ENCODE assay signal across 20 cellular contexts in the genomic region with DNA sequence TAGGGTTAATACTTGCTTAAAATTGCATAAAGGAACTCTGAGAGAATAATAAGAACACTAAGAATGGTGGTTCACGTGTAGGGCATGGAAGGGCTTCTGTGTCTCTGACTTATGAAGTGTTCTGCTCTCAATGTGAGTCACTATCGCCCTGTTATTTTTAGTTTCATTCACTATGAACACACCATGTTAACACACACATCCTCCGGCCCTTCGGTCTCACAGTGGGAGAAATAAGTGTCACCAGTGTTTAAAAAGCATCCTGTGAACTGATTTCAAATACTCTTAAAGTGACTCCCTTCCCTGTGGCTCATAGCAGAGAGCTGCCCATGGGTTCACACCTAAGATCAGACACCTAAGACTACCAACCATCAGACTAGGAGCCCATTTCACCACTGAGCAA. TPM values are rescaled to one million over a fixed set of nuclear protein-coding genes. Genes with fewer than 3 reads are reported as not detected.
DNase-seq lines count a peak whose midpoint lies in the region; ATAC-seq, FAIRE-seq and TF ChIP-seq lines count a peak whose summit lies in the region.
"Had no signal": no experiment of that assay in that cellular context is flagged by ENCODE, and none has a peak within 500 bp of the region (broad histone marks: within the 10 kb centered on the region; RNA-seq: fewer than 3 reads in every experiment).

No MANE protein-coding gene starts in this region.

- H3K27ac Mint-ChIP-seq in activated CD8-positive, alpha-beta T cell treated with anti-CD3 and anti-CD28 coated beads for 36 hours = no peak overlapping the region
- H3K27ac Mint-ChIP-seq in activated CD8-positive, alpha-beta T cell treated with anti-CD3 and anti-CD28 coated beads, Interleukin-2, amount 10 ng/mL, durations not matched to agents 7 days and 5 days = no peak overlapping the region
- no peak overlapping the region for H3K27ac Mint-ChIP-seq in naive thymus-derived CD4-positive, alpha-beta T cell
- H3K27ac Mint-ChIP-seq: activated naive CD8-positive, alpha-beta T cell; nephron progenitor cell had no signal

- WGBS in GM23248 (ENCODE audit: low coverage in 1 of 2, low lambda C conversion rate in 2 of 2, missing lambda C conversion rate in 2 of 2), 2 experiments = 17 to 19% methylated on average over 4 of the region's 4 CpGs
- 67 to 76% methylated on average over 4 of the region's 4 CpGs for WGBS in body of pancreas, 2 donors

- TF ChIP-seq POLR2A in body of pancreas (IDR thresholded peaks at IDR 0.05) = no peak

- H3K27me3 Mint-ChIP-seq in activated CD8-positive, alpha-beta T cell treated with anti-CD3 and anti-CD28 coated beads for 36 hours = peaks cover 3% of the 10 kb centered on the region
- H3K27me3 Mint-ChIP-seq in activated CD8-positive, alpha-beta T cell treated with anti-CD3 and anti-CD28 coated beads, Interleukin-2, amount 10 ng/mL, durations not matched to agents 7 days and 5 days (ENCODE audit: low read depth) = peaks cover 22% of the 10 kb centered on the region
- H3K27me3 Mint-ChIP-seq in naive thymus-derived CD4-positive, alpha-beta T cell = peaks cover 0 to 19% (median 0%) of the 10 kb centered on the region in 5 donors
- H3K27me3 Mint-ChIP-seq: activated naive CD8-positive, alpha-beta T cell had no signal

- no peak overlapping the region for H3K27ac ChIP-seq in GM23248
- H3K27ac ChIP-seq in naive thymus-derived CD4-positive, alpha-beta T cell (ENCODE audit: low read depth, low read length) = no peak overlapping the region
- no peak overlapping the region for H3K27ac ChIP-seq in body of pancreas
- H3K27ac ChIP-seq: foreskin keratinocyte, Peyer's patch, WERI-Rb-1 had no signal

- H3K36me3 Mint-ChIP-seq in activated CD8-positive, alpha-beta T cell treated with anti-CD3 and anti-CD28 coated beads for 36 hours (ENCODE audit: low read depth) = no peaks in the 10 kb centered on the region
- H3K36me3 Mint-ChIP-seq in activated CD8-positive, alpha-beta T cell treated with anti-CD3 and anti-CD28 coated beads, Interleukin-2, amount 10 ng/mL, durations not matched to agents 7 days and 5 days (ENCODE audit: low read depth) = no peaks in the 10 kb centered on the region
- no peaks in the 10 kb centered on the region for H3K36me3 Mint-ChIP-seq in naive thymus-derived CD4-positive, alpha-beta T cell
- H3K36me3 Mint-ChIP-seq: activated naive CD8-positive, alpha-beta T cell had no signal

- DNase-seq in activated CD8-positive, alpha-beta T cell treated with anti-CD3 and anti-CD28 coated beads for 36 hours = peak; percentile 26
- DNase-seq in activated CD8-positive, alpha-beta T cell treated with anti-CD3 and anti-CD28 coated beads, Interleukin-2, amount 10 ng/mL, durations not matched to agents 7 days and 5 days = no peak
- DNase-seq in GM23248 = peak; percentile 42
- DNase-seq in HT1080 (ENCODE audit: low read depth) = peak; percentile 28
- DNase-seq in naive thymus-derived CD4-positive, alpha-beta T cell = no peak
- DNase-seq in body of pancreas = no peak
- no peak for DNase-seq in urothelium cell line (ENCODE audit: low spot score)
- no peak for DNase-seq in NCI-H226
- DNase-seq: central memory CD4-positive, alpha-beta T cell; DND-41; foreskin keratinocyte; NCI-H2107; NCI-H748 treated with DMSO at 0.1 percent for 48 hours; nephron progenitor cell; Peyer's patch; WERI-Rb-1 had no signal

- in situ Hi-C loops in GM23248 (cut with MboI) = no loop called here

- H3K79me2 ChIP-seq in GM23248 (ENCODE audit: insufficient read depth) = no peaks in the 10 kb centered on the region

- H3K27me3 ChIP-seq in GM23248 (replicated peaks; ENCODE audit: insufficient read depth) (peaks cover 20% of the 10 kb centered on the region; the same call in 1 of the 2 replicates), body of pancreas (no peaks in the 10 kb centered on the region)
- no peaks in the 10 kb centered on the region for H3K27me3 ChIP-seq in naive thymus-derived CD4-positive, alpha-beta T cell (ENCODE audit: control insufficient read depth in 2 of 2, insufficient read depth in 2 of 2, low read length in 2 of 2)
- H3K27me3 ChIP-seq: Peyer's patch had no signal

- H3K4me1 ChIP-seq in GM23248 (ENCODE audit: insufficient read depth) (no peaks in the 10 kb centered on the region), body of pancreas (no peaks in the 10 kb centered on the region)
- H3K4me1 ChIP-seq in naive thymus-derived CD4-positive, alpha-beta T cell (ENCODE audit: control insufficient read depth in 2 of 2, insufficient read depth in 2 of 2, low read length in 2 of 2) = no peaks in the 10 kb centered on the region
- H3K4me1 ChIP-seq: foreskin keratinocyte, Peyer's patch had no signal

- H3K9me2 ChIP-seq in GM23248 (ENCODE audit: insufficient read depth) = no peaks in the 10 kb centered on the region

- no peaks in the 10 kb centered on the region for H4K20me1 ChIP-seq in GM23248 (ENCODE audit: insufficient read depth)

- no peak for FAIRE-seq in urothelium cell line (lab: Jason Lieb, UNC)
- FAIRE-seq: A204.1, H1 had no signal

- CTCF ChIA-PET in activated CD8-positive, alpha-beta T cell treated with anti-CD3 and anti-CD28 coated beads for 36 hours (lab: Charles Lee) = interaction anchor here (0.8 to 5.2 kb wide), 7 partner anchors 30 to 191 kb away, joined by 3 to 28 read pairs (median 12); partner anchors contain the start of gene FGFBP2
- CTCF ChIA-PET in activated CD8-positive, alpha-beta T cell treated with anti-CD3 and anti-CD28 coated beads, Interleukin-2, amount 10 ng/mL, durations not matched to agents 7 days and 5 days (lab: Charles Lee) = interaction anchor here (1.7 to 3.6 kb wide), 3 partner anchors 33 to 191 kb away, joined by 8 to 28 read pairs (median 8); no protein-coding TSS in a partner anchor
- CTCF ChIA-PET in naive thymus-derived CD4-positive, alpha-beta T cell (lab: Charles Lee) = interaction anchor here (0.7 to 1.2 kb wide), 2 partner anchors 23 to 191 kb away, joined by 3 to 4 read pairs; no protein-coding TSS in a partner anchor

- H3K36me3 ChIP-seq in GM23248 (ENCODE audit: low read depth) (no peaks in the 10 kb centered on the region), body of pancreas (replicated peaks in 1 of 2; ENCODE audit: insufficient read depth in 1 of 2, low read depth in 2 of 2) (no peaks in the 10 kb centered on the region)
- H3K36me3 ChIP-seq in naive thymus-derived CD4-positive, alpha-beta T cell (ENCODE audit: control insufficient read depth in 2 of 3, insufficient read depth in 3 of 3, low read length in 3 of 3) = no peaks in the 10 kb centered on the region

- intact Hi-C loops in activated CD8-positive, alpha-beta T cell treated with anti-CD3 and anti-CD28 coated beads for 36 hours (cut with micrococcal nuclease) = no loop called here
- intact Hi-C loops in naive thymus-derived CD4-positive, alpha-beta T cell (cut with micrococcal nuclease) = no loop called here
- intact Hi-C loops in body of pancreas (cut with DNase I) = no loop called here

- no peak overlapping the region for H2AFZ ChIP-seq in GM23248

- H3K9me3 ChIP-seq in GM23248 (ENCODE audit: low read depth) = no peaks in the 10 kb centered on the region
- no peaks in the 10 kb centered on the region for H3K9me3 ChIP-seq in naive thymus-derived CD4-positive, alpha-beta T cell (ENCODE audit: control insufficient read depth in 2 of 3, low read length in 3 of 3)
- H3K9me3 ChIP-seq in body of pancreas = no peaks in the 10 kb centered on the region
- H3K9me3 ChIP-seq: Peyer's patch had no signal

- H3K4me2 ChIP-seq in GM23248 (ENCODE audit: unreplicated experiment) = no peak overlapping the region

- POLR2A ChIA-PET in activated CD8-positive, alpha-beta T cell treated with anti-CD3 and anti-CD28 coated beads for 36 hours (lab: Charles Lee) = no interaction called here
- POLR2A ChIA-PET in activated CD8-positive, alpha-beta T cell treated with anti-CD3 and anti-CD28 coated beads, Interleukin-2, amount 10 ng/mL, durations not matched to agents 7 days and 5 days (lab: Charles Lee) = no interaction called here
- POLR2A ChIA-PET in naive thymus-derived CD4-positive, alpha-beta T cell (lab: Charles Lee) = no interaction called here

- no peak overlapping the region for H3K4me3 ChIP-seq in GM23248
- H3K4me3 ChIP-seq in naive thymus-derived CD4-positive, alpha-beta T cell (ENCODE audit: low read length) = no peak overlapping the region
- H3K4me3 ChIP-seq in body of pancreas = no peak overlapping the region
- H3K4me3 ChIP-seq: Peyer's patch had no signal

- H3K4me1 Mint-ChIP-seq in activated CD8-positive, alpha-beta T cell treated with anti-CD3 and anti-CD28 coated beads for 36 hours (ENCODE audit: low read depth) = peaks cover 6% of the 10 kb centered on the region
- peaks cover 3% of the 10 kb centered on the region for H3K4me1 Mint-ChIP-seq in activated CD8-positive, alpha-beta T cell treated with anti-CD3 and anti-CD28 coated beads, Interleukin-2, amount 10 ng/mL, durations not matched to agents 7 days and 5 days (ENCODE audit: low read depth)
- peaks cover 0 to 3% (median 0%) of the 10 kb centered on the region in 7 donors for H3K4me1 Mint-ChIP-seq in naive thymus-derived CD4-positive, alpha-beta T cell
- H3K4me1 Mint-ChIP-seq: nephron progenitor cell had no signal

- no peaks in the 10 kb centered on the region for H3K9me3 Mint-ChIP-seq in activated CD8-positive, alpha-beta T cell treated with anti-CD3 and anti-CD28 coated beads for 36 hours
- H3K9me3 Mint-ChIP-seq in activated CD8-positive, alpha-beta T cell treated with anti-CD3 and anti-CD28 coated beads, Interleukin-2, amount 10 ng/mL, durations not matched to agents 7 days and 5 days (ENCODE audit: insufficient read depth) = no peaks in the 10 kb centered on the region
- H3K9me3 Mint-ChIP-seq in naive thymus-derived CD4-positive, alpha-beta T cell = no peaks in the 10 kb centered on the region
- H3K9me3 Mint-ChIP-seq: nephron progenitor cell had no signal

- no peak overlapping the region for H3K9ac ChIP-seq in GM23248

- H3K4me3 Mint-ChIP-seq in activated CD8-positive, alpha-beta T cell treated with anti-CD3 and anti-CD28 coated beads for 36 hours = no peak overlapping the region
- H3K4me3 Mint-ChIP-seq in activated CD8-positive, alpha-beta T cell treated with anti-CD3 and anti-CD28 coated beads, Interleukin-2, amount 10 ng/mL, durations not matched to agents 7 days and 5 days = no peak overlapping the region
- H3K4me3 Mint-ChIP-seq in naive thymus-derived CD4-positive, alpha-beta T cell = no peak overlapping the region
- H3K4me3 Mint-ChIP-seq: activated naive CD8-positive, alpha-beta T cell; nephron progenitor cell had no signal

- H3F3A ChIP-seq in GM23248 (ENCODE audit: insufficient read depth) = no peaks in the 10 kb centered on the region

- no peak for TF ChIP-seq CTCF in activated CD8-positive, alpha-beta T cell treated with anti-CD3 and anti-CD28 coated beads for 36 hours (IDR thresholded peaks at IDR 0.05)
- no peak for TF ChIP-seq CTCF in body of pancreas (IDR thresholded peaks at IDR 0.05)

- peak; percentile 45 for ATAC-seq in activated CD8-positive, alpha-beta T cell treated with anti-CD3 and anti-CD28 coated beads for 36 hours
- ATAC-seq in activated CD8-positive, alpha-beta T cell treated with anti-CD3 and anti-CD28 coated beads, Interleukin-2, amount 10 ng/mL, durations not matched to agents 7 days and 5 days = no peak
- ATAC-seq in naive thymus-derived CD4-positive, alpha-beta T cell = peak; percentile 1
- ATAC-seq in body of pancreas = no peak
- ATAC-seq: foreskin keratinocyte had no signal

RNA-seq across cellular contexts. Expression of gene FGFBP2, which starts 33.8 kb away (rescaled TPM):
- total RNA-seq in activated CD8-positive, alpha-beta T cell treated with anti-CD3 and anti-CD28 coated beads for 36 hours = 1 to 10 TPM; 6.3 to 8.2 TPM
- total RNA-seq in activated CD8-positive, alpha-beta T cell treated with anti-CD3 and anti-CD28 coated beads, Interleukin-2, amount 10 ng/mL, durations not matched to agents 7 days and 5 days = 10 to 100 TPM; 12.0 to 13.0 TPM
- total RNA-seq in GM23248 (2014; rRNA removed; shearing (Covaris generic)) = not detected in 2 replicates
- polyA plus RNA-seq in GM23248 (2016; fragmentation: Nextera tagmentation; extraction: Ambion mirVana) = not detected in 2 replicates
- total RNA-seq in HT1080 (2014; rRNA removed; shearing (Covaris generic)) = not detected in 2 replicates
- polyA plus RNA-seq in HT1080 (2015; cell fraction: cytosol; rRNA removed) = not detected in 2 replicates
- polyA plus RNA-seq in HT1080 (2015; cell fraction: nucleus; rRNA removed) = not detected in 2 replicates
- total RNA-seq in naive thymus-derived CD4-positive, alpha-beta T cell = 10 to 100 TPM in 1 of 5 experiments, 1 to 10 TPM in 4; 1.2 to 54.8 (median 4.5) TPM
- polyA plus RNA-seq in naive thymus-derived CD4-positive, alpha-beta T cell = 1 to 10 TPM; 1.3 to 2.7 TPM
- total RNA-seq in body of pancreas = 1 to 10 TPM in 1 of 2 donors, not detected in 1; 4.0 TPM
- total RNA-seq: foreskin keratinocyte, H1, Peyer's patch had no signal
- polyA plus RNA-seq: foreskin keratinocyte had no signal

RNA-seq across cellular contexts. Expression of gene FGFBP1, which starts 58.2 kb away (rescaled TPM):
- not detected for total RNA-seq in activated CD8-positive, alpha-beta T cell treated with anti-CD3 and anti-CD28 coated beads for 36 hours
- total RNA-seq in activated CD8-positive, alpha-beta T cell treated with anti-CD3 and anti-CD28 coated beads, Interleukin-2, amount 10 ng/mL, durations not matched to agents 7 days and 5 days = not detected
- not detected in 2 replicates for total RNA-seq in GM23248 (2014; rRNA removed; shearing (Covaris generic))
- not detected in 2 replicates for polyA plus RNA-seq in GM23248 (2016; fragmentation: Nextera tagmentation; extraction: Ambion mirVana)
- total RNA-seq in HT1080 (2014; rRNA removed; shearing (Covaris generic)) = 0.05 and 0.47 TPM in 2 replicates
- polyA plus RNA-seq in HT1080 (2015; cell fraction: cytosol; rRNA removed) = 0.18 and 0.22 TPM in 2 replicates
- polyA plus RNA-seq in HT1080 (2015; cell fraction: nucleus; rRNA removed) = 0.35 TPM in 1 of 2 replicates, not detected in the other
- total RNA-seq in naive thymus-derived CD4-positive, alpha-beta T cell = not detected
- not detected for polyA plus RNA-seq in naive thymus-derived CD4-positive, alpha-beta T cell
- not detected for total RNA-seq in body of pancreas
- total RNA-seq: liver had no signal
- polyA plus RNA-seq: liver had no signal

Comparison
In these comparisons a context has a peak if more than half of its experiments do, and no peak if none do; other contexts are left out.
1. ATAC-seq: peak in activated CD8-positive, alpha-beta T cell treated with anti-CD3 and anti-CD28 coated beads for 36 hours (single experiment) and naive thymus-derived CD4-positive, alpha-beta T cell (single experiment); none in activated CD8-positive, alpha-beta T cell treated with anti-CD3 and anti-CD28 coated beads, Interleukin-2, amount 10 ng/mL, durations not matched to agents 7 days and 5 days (single experiment) and body of pancreas (single experiment).
2. DNase-seq: peak in activated CD8-positive, alpha-beta T cell treated with anti-CD3 and anti-CD28 coated beads for 36 hours (single experiment), GM23248 (single experiment) and HT1080 (single experiment); none in activated CD8-positive, alpha-beta T cell treated with anti-CD3 and anti-CD28 coated beads, Interleukin-2, amount 10 ng/mL, durations not matched to agents 7 days and 5 days (single experiment), naive thymus-derived CD4-positive, alpha-beta T cell (0 of 9), body of pancreas (0 of 4), urothelium cell line (single experiment) and NCI-H226 (single experiment).